Comparison of ENCODE assay signal across 18 cellular contexts in genomic region chr3:66401157-66401550, GRCh38.
DNase-seq lines count a peak whose midpoint lies in the region; ATAC-seq and TF ChIP-seq lines count a peak whose summit lies in the region.
"Had no signal": no experiment of that assay in that cellular context is flagged by ENCODE, and none has a peak within 500 bp of the region (broad histone marks: within the 10 kb centered on the region; RNA-seq: fewer than 3 reads in every experiment).

No MANE protein-coding gene starts in this region.

- ATAC-seq in HG02759 (IDR thresholded peaks at IDR 0.05; ENCODE audit: unreplicated experiment): no peak
- ATAC-seq: stimulated activated naive CD8-positive, alpha-beta T cell treated with anti-CD3 and anti-CD28 coated beads, Interleukin-15, amount 100 ng/mL, for 72 hours had no signal

- no peaks in the 10 kb centered on the region for H3K9me3 Mint-ChIP-seq in nephron
- H3K9me3 Mint-ChIP-seq in type B pancreatic cell: no peaks in the 10 kb centered on the region
- H3K9me3 Mint-ChIP-seq: activated T-helper 2 cell treated with anti-CD3 and anti-CD28 coated beads, Interferon-gamma antibody, Interleukin-2, Interleukin-4, amounts not matched to agents 10 μg/mL and 5 μg/mL and 100 μg/mL, durations not matched to agents 14 hours and 24 hours and 36 hours; central memory CD8-positive, alpha-beta T cell had no signal

- H3K27me3 Mint-ChIP-seq in nephron (ENCODE audit: low read depth): no peaks in the 10 kb centered on the region
- no peaks in the 10 kb centered on the region for H3K27me3 Mint-ChIP-seq in type B pancreatic cell
- H3K27me3 Mint-ChIP-seq: central memory CD8-positive, alpha-beta T cell; stimulated activated naive CD8-positive, alpha-beta T cell treated with anti-CD3 and anti-CD28 coated beads, Interleukin-15, amount 100 ng/mL, for 72 hours had no signal

- H3K4me3 Mint-ChIP-seq in nephron (peak overlapping the region in 2 of 3 experiments; percentile 10 to 21), type B pancreatic cell (no peak overlapping the region)
- H3K4me3 Mint-ChIP-seq: central memory CD8-positive, alpha-beta T cell; stimulated activated naive CD8-positive, alpha-beta T cell treated with anti-CD3 and anti-CD28 coated beads, Interleukin-15, amount 100 ng/mL, for 72 hours had no signal

- peaks cover 10% of the 10 kb centered on the region for H3K36me3 ChIP-seq in brain microvascular endothelial cell (replicated peaks)

- peaks cover 60% of the 10 kb centered on the region for H3K4me1 Mint-ChIP-seq in nephron
- H3K4me1 Mint-ChIP-seq in type B pancreatic cell (ENCODE audit: unreplicated experiment): peaks cover 38% of the 10 kb centered on the region
- H3K4me1 Mint-ChIP-seq: stimulated activated naive CD8-positive, alpha-beta T cell treated with anti-CD3 and anti-CD28 coated beads, Interleukin-15, amount 100 ng/mL, for 72 hours had no signal

- peak overlapping the region; percentile 39 for H3K27ac ChIP-seq in cingulate gyrus (ENCODE audit: low read depth, low read length)
- H3K27ac ChIP-seq in brain microvascular endothelial cell: no peak overlapping the region
- H3K27ac ChIP-seq: KMS-11, PC-9, SJSA1 had no signal

- H3K36me3 Mint-ChIP-seq in nephron (ENCODE audit: low read depth) (peaks cover 30% of the 10 kb centered on the region), type B pancreatic cell (peaks cover 12% of the 10 kb centered on the region)

- no peaks in the 10 kb centered on the region for H3K27me3 ChIP-seq in brain microvascular endothelial cell (replicated peaks)
- H3K27me3 ChIP-seq: SJSA1 had no signal

- no peak overlapping the region for H3K4me3 ChIP-seq in brain microvascular endothelial cell (ENCODE audit: low read depth, low read length)
- H3K4me3 ChIP-seq: PC-9, SJSA1 had no signal

- TF ChIP-seq CTCF in nephron (IDR thresholded peaks at IDR 0.05; ENCODE audit: unreplicated experiment in 3 of 3) (no peak), type B pancreatic cell (conservative IDR thresholded peaks at IDR 0.05) (no peak), brain microvascular endothelial cell (IDR thresholded peaks at IDR 0.05; ENCODE audit: low read depth, low read length, missing control alignments) (no peak)

- DNase-seq in NCI-H1694 treated with DMSO at 0.1 percent for 48 hours (lab: John Stamatoyannopoulos, UW) (peak; percentile 8), NCI-H1694 (lab: John Stamatoyannopoulos, UW) (no peak), type B pancreatic cell (ENCODE audit: extremely low spot score, unreplicated experiment) (no peak), brain microvascular endothelial cell (no peak)
- DNase-seq in activated CD4-positive, alpha-beta T cell treated with anti-CD3 and anti-CD28 coated beads, Interleukin-2, amount 50 U/mL, for 48 hours: no peak
- DNase-seq: 8988T; activated CD4-positive, CD25-positive, alpha-beta regulatory T cell treated with anti-CD3 and anti-CD28 coated beads, Interleukin-2, amount 50 U/mL, for 72 hours; DMS153; NCI-H2171; PC-9; stimulated activated naive CD8-positive, alpha-beta T cell treated with anti-CD3 and anti-CD28 coated beads, Interleukin-15, amount 100 ng/mL, for 72 hours had no signal

- in situ Hi-C loops in brain microvascular endothelial cell (cut with HindIII; ENCODE audit: low pct_ligation_motif_present, low sequenced_read_pairs): no loop called here

- H3K27ac Mint-ChIP-seq in nephron (peak overlapping the region; percentile 46 to 82 (median 47)), type B pancreatic cell (peak overlapping the region; percentile 66)
- H3K27ac Mint-ChIP-seq: activated T-helper 2 cell treated with anti-CD3 and anti-CD28 coated beads, Interferon-gamma antibody, Interleukin-2, Interleukin-4, amounts not matched to agents 10 μg/mL and 5 μg/mL and 100 μg/mL, durations not matched to agents 14 hours and 24 hours and 36 hours had no signal
